19 cellular contexts compared by ENCODE assay signal in genomic region chr5:54720346-54720745, GRCh38.
A peak's percentile ranks its signal among the peaks of the same experiment; 100 is the strongest.
DNase-seq lines count a peak whose midpoint lies in the region; ATAC-seq and TF ChIP-seq lines count a peak whose summit lies in the region.
"Had no signal": no experiment of that assay in that cellular context is flagged by ENCODE, and none has a peak within 500 bp of the region (broad histone marks: within the 10 kb centered on the region; RNA-seq: fewer than 3 reads in every experiment).

No MANE protein-coding gene starts in this region.

- H3K9me3 ChIP-seq in left ventricle myocardium inferior (replicated peaks), result peaks cover 10% of the 10 kb centered on the region
- H3K9me3 ChIP-seq in MG63, result peaks cover 6% of the 10 kb centered on the region

- H3K27ac ChIP-seq in left ventricle myocardium inferior (replicated peaks), result peak overlapping the region; percentile 89
- H3K27ac ChIP-seq: left lung had no signal

- no peak overlapping the region for H3K4me3 Mint-ChIP-seq in activated CD4-positive, alpha-beta memory T cell treated with anti-CD3 and anti-CD28 coated beads, Interleukin-2, amount 10 ng/mL, durations not matched to agents 7 days and 5 days
- H3K4me3 Mint-ChIP-seq: activated naive CD4-positive, alpha-beta T cell treated with anti-CD3 and anti-CD28 coated beads for 36 hours; endodermal cell had no signal

- DNase-seq in left ventricle myocardium inferior (no peak), cardiac septum (ENCODE audit: low spot score) (no peak), kidney tubule cell (ENCODE audit: low spot score) (peak; percentile 57), inferior parietal cortex (ENCODE audit: extremely low spot score) (no peak), NCI-H187 treated with DMSO at 0.1 percent for 48 hours (lab: John Stamatoyannopoulos, UW) (no peak), MG63 (no peak)
- no peak for DNase-seq in activated CD4-positive, alpha-beta memory T cell treated with anti-CD3 and anti-CD28 coated beads, Interleukin-2, amount 10 ng/mL, durations not matched to agents 7 days and 5 days
- DNase-seq: activated CD4-positive, alpha-beta T cell treated with anti-CD3 and anti-CD28 coated beads, Interleukin-2, amount 50 U/mL, for 1 hour; activated T-cell treated with anti-CD3 and anti-CD28 coated beads for 4 hours; endodermal cell; GDM1; left lung; NCI-H1105 treated with DMSO at 0.1 percent for 48 hours; NCI-H510A treated with DMSO at 0.1 percent for 48 hours; occipital lobe; stimulated activated CD4-positive, alpha-beta T cell treated with anti-CD3 and anti-CD28 coated beads, Interleukin-12 subunit alpha, Interleukin-12 subunit beta, amount 100 ng/mL, for 4 hours had no signal

- H3K36me3 ChIP-seq in left ventricle myocardium inferior (no peaks in the 10 kb centered on the region), MG63 (no peaks in the 10 kb centered on the region)
- H3K36me3 ChIP-seq: left lung had no signal

- CTCF ChIA-PET in activated CD4-positive, alpha-beta memory T cell treated with anti-CD3 and anti-CD28 coated beads, Interleukin-2, amount 10 ng/mL, durations not matched to agents 7 days and 5 days (lab: Charles Lee), result interaction anchor here (2.4 kb wide), 1 partner anchor 203 kb away, joined by 7 read pairs; the partner anchor contains the start of gene SNX18

- ATAC-seq in GM18511 (IDR thresholded peaks at IDR 0.05; ENCODE audit: unreplicated experiment), result no peak
- ATAC-seq: HepG2 had no signal

- H3K27me3 Mint-ChIP-seq in activated CD4-positive, alpha-beta memory T cell treated with anti-CD3 and anti-CD28 coated beads, Interleukin-2, amount 10 ng/mL, durations not matched to agents 7 days and 5 days, result no peaks in the 10 kb centered on the region

- H3K27me3 ChIP-seq in left ventricle myocardium inferior (ENCODE audit: low read depth) (no peaks in the 10 kb centered on the region), MG63 (no peaks in the 10 kb centered on the region)
- H3K27me3 ChIP-seq: left lung had no signal

- peaks cover 57% of the 10 kb centered on the region for H3K36me3 Mint-ChIP-seq in activated CD4-positive, alpha-beta memory T cell treated with anti-CD3 and anti-CD28 coated beads, Interleukin-2, amount 10 ng/mL, durations not matched to agents 7 days and 5 days (ENCODE audit: low read depth)

- no peak overlapping the region for H3K4me3 ChIP-seq in left ventricle myocardium inferior
- H3K4me3 ChIP-seq in MG63, result no peak overlapping the region
- H3K4me3 ChIP-seq: left lung had no signal

- POLR2A ChIA-PET in activated CD4-positive, alpha-beta memory T cell treated with anti-CD3 and anti-CD28 coated beads, Interleukin-2, amount 10 ng/mL, durations not matched to agents 7 days and 5 days (lab: Charles Lee), result interaction anchor here (0.8 kb wide), 1 partner anchor 24 kb away, joined by 3 read pairs; no protein-coding TSS in a partner anchor

- peak overlapping the region; percentile 21 for H3K27ac Mint-ChIP-seq in activated CD4-positive, alpha-beta memory T cell treated with anti-CD3 and anti-CD28 coated beads, Interleukin-2, amount 10 ng/mL, durations not matched to agents 7 days and 5 days
- H3K27ac Mint-ChIP-seq: activated naive CD4-positive, alpha-beta T cell treated with anti-CD3 and anti-CD28 coated beads for 36 hours; endodermal cell had no signal

- H3K9me3 Mint-ChIP-seq in activated CD4-positive, alpha-beta memory T cell treated with anti-CD3 and anti-CD28 coated beads, Interleukin-2, amount 10 ng/mL, durations not matched to agents 7 days and 5 days, result peaks cover 36% of the 10 kb centered on the region

- TF ChIP-seq CTCF in left ventricle myocardium inferior (IDR thresholded peaks at IDR 0.05; ENCODE audit: borderline replicate concordance), result no peak

- H3K4me1 Mint-ChIP-seq in activated CD4-positive, alpha-beta memory T cell treated with anti-CD3 and anti-CD28 coated beads, Interleukin-2, amount 10 ng/mL, durations not matched to agents 7 days and 5 days, result peaks cover 44% of the 10 kb centered on the region

- intact Hi-C loops in left ventricle myocardium inferior (cut with micrococcal nuclease) (no loop called here), cardiac septum (cut with DNase I) (loop anchor here (2.0 to 5.0 kb wide), 2 partner anchors 74 to 112 kb away; no protein-coding TSS in a partner anchor)

- peaks cover 46% of the 10 kb centered on the region for H3K4me1 ChIP-seq in left ventricle myocardium inferior
